In genomic region chr14:31161274-31161673, GRCh38 we compare ENCODE assay signal across 26 cellular contexts.
"Had no signal": no experiment of that assay in that cellular context is flagged by ENCODE, and none has a peak within 500 bp of the region (broad histone marks: within the 10 kb centered on the region; RNA-seq: fewer than 3 reads in every experiment).

No MANE protein-coding gene starts in this region.

- DNase-seq: activated CD4-positive, alpha-beta T cell treated with anti-CD3 and anti-CD28 coated beads for 4 hours; activated CD8-positive, alpha-beta memory T cell treated with anti-CD3 and anti-CD28 coated beads, Interleukin-2, amount 50 U/mL, for 4 hours; activated CD8-positive, alpha-beta T cell treated with anti-CD3 and anti-CD28 coated beads for 36 hours; activated naive CD4-positive, alpha-beta T cell treated with anti-CD3 and anti-CD28 coated beads, Interleukin-2, amount 50 U/mL, for 16 hours; activated naive CD8-positive, alpha-beta T cell treated with anti-CD3 and anti-CD28 coated beads, Interleukin-2, amount 10 ng/mL, durations not matched to agents 7 days and 5 days; activated T-cell treated with anti-CD3 and anti-CD28 coated beads, Interleukin-2, amount 50 U/mL, for 72 hours; anterior cingulate cortex; central memory CD4-positive, alpha-beta T cell; Kasumi-1; NCI-H1105 treated with DMSO at 0.1 percent for 48 hours; NCI-H1694; NCI-H2029; NCI-H2107; NCI-H345; NCI-H510A treated with DMSO at 0.1 percent for 48 hours; NCI-H69; NK-92 treated with Interleukin-12 subunit alpha and Interleukin-12 subunit beta, amount 100 ng/mL, for 24 hours; OCI-M1; RPMI8226; T-cell had no signal

- H3K36me3 ChIP-seq: breast epithelium had no signal

- ATAC-seq: activated CD4-positive, CD25-positive, alpha-beta regulatory T cell treated with anti-CD3 and anti-CD28 coated beads, Interleukin-2, amount 50 U/mL, for 24 hours; activated CD8-positive, alpha-beta T cell treated with anti-CD3 and anti-CD28 coated beads for 36 hours; activated T-cell treated with anti-CD3 and anti-CD28 coated beads, Interleukin-2, amount 50 U/mL, for 72 hours; Panc1; Right ventricle myocardium inferior; T-cell had no signal

- H3K4me1 ChIP-seq: breast epithelium had no signal

- H3K4me3 ChIP-seq: adrenal gland, breast epithelium, SK-N-MC had no signal

- H3K27ac ChIP-seq: breast epithelium, SK-N-MC had no signal

- H3K9me3 ChIP-seq: adrenal gland, breast epithelium had no signal

- H3K27me3 ChIP-seq: adrenal gland, breast epithelium had no signal
